25 cellular contexts compared by ENCODE assay signal in the genomic region with DNA sequence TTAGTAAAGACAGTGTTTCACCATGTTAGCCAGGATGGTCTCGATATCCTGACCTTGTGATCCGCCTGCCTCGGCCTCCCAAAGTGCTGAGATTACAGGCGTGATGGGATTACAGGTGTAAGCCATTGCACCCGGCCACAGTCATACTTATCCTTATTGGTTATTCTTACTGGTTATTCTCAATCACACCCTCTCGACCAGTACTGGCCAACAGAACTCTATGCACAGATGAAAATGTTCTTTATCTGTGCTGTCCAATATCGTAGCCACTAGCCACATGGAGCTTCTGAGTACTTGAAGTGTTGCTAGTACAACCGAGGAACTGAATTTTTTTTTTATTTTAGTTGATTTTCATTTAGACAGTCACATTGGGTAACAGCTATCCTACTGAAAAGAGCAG.
"Had no signal": no experiment of that assay in that cellular context is flagged by ENCODE, and none has a peak within 500 bp of the region (broad histone marks: within the 10 kb centered on the region; RNA-seq: fewer than 3 reads in every experiment).

No MANE protein-coding gene starts in this region.

- H3K4me1 Mint-ChIP-seq: activated CD4-positive, alpha-beta memory T cell treated with anti-CD3 and anti-CD28 coated beads, Interleukin-2, amount 10 ng/mL, durations not matched to agents 7 days and 5 days; activated naive CD8-positive, alpha-beta T cell treated with anti-CD3 and anti-CD28 coated beads, Interleukin-2, amount 10 ng/mL, durations not matched to agents 7 days and 5 days had no signal

- ATAC-seq: activated CD4-positive, alpha-beta T cell treated with anti-CD3 and anti-CD28 coated beads for 36 hours; activated T-cell treated with anti-CD3 and anti-CD28 coated beads, Interleukin-2, amount 50 U/mL, for 72 hours; K562; Panc1; T-cell had no signal

- H3K27ac ChIP-seq: adrenal gland, breast epithelium, WERI-Rb-1 had no signal

- DNase-seq: activated CD4-positive, alpha-beta memory T cell treated with anti-CD3 and anti-CD28 coated beads, Interleukin-2, amount 10 ng/mL, durations not matched to agents 7 days and 5 days; activated CD4-positive, alpha-beta T cell treated with anti-CD3 and anti-CD28 coated beads for 36 hours; activated CD4-positive, alpha-beta T cell treated with anti-CD3 and anti-CD28 coated beads, Interleukin-2, amount 50 U/mL, for 1 hour; activated naive CD4-positive, alpha-beta T cell treated with anti-CD3 and anti-CD28 coated beads, Interleukin-2, amount 50 U/mL, for 16 hours; activated naive CD8-positive, alpha-beta T cell treated with anti-CD3 and anti-CD28 coated beads, Interleukin-2, amount 10 ng/mL, durations not matched to agents 7 days and 5 days; activated T-cell treated with anti-CD3 and anti-CD28 coated beads, Interleukin-2, amount 50 U/mL, for 72 hours; anterior cingulate cortex; Karpas-422; NCI-H1436 treated with DMSO at 0.1 percent for 48 hours; NCI-H187; NCI-H510A treated with DMSO at 0.1 percent for 48 hours; NCI-H69; NK-92 treated with Interleukin-12 subunit alpha and Interleukin-12 subunit beta, amount 100 ng/mL, for 24 hours; OCI-M1; RPMI8226; SHP77; T-cell; T-helper 2 cell; T1000; WERI-Rb-1 had no signal

- H3K27me3 Mint-ChIP-seq: activated CD4-positive, alpha-beta memory T cell treated with anti-CD3 and anti-CD28 coated beads, Interleukin-2, amount 10 ng/mL, durations not matched to agents 7 days and 5 days; activated naive CD8-positive, alpha-beta T cell treated with anti-CD3 and anti-CD28 coated beads, Interleukin-2, amount 10 ng/mL, durations not matched to agents 7 days and 5 days had no signal

- H3K27me3 ChIP-seq: adrenal gland, breast epithelium had no signal

- H3K36me3 Mint-ChIP-seq: activated naive CD8-positive, alpha-beta T cell treated with anti-CD3 and anti-CD28 coated beads, Interleukin-2, amount 10 ng/mL, durations not matched to agents 7 days and 5 days; T-cell had no signal

- H3K27ac Mint-ChIP-seq: activated CD4-positive, alpha-beta memory T cell treated with anti-CD3 and anti-CD28 coated beads, Interleukin-2, amount 10 ng/mL, durations not matched to agents 7 days and 5 days; activated CD4-positive, alpha-beta T cell treated with anti-CD3 and anti-CD28 coated beads for 36 hours; activated naive CD8-positive, alpha-beta T cell treated with anti-CD3 and anti-CD28 coated beads, Interleukin-2, amount 10 ng/mL, durations not matched to agents 7 days and 5 days; activated T-cell treated with anti-CD3 and anti-CD28 coated beads, Interleukin-2, amount 50 U/mL, for 72 hours; activated T-helper 2 cell treated with anti-CD3 and anti-CD28 coated beads, Interferon-gamma antibody, Interleukin-2, Interleukin-4, amounts not matched to agents 10 μg/mL and 5 μg/mL and 100 μg/mL, durations not matched to agents 14 hours and 24 hours and 36 hours; T-cell had no signal

- H3K9me3 Mint-ChIP-seq: activated CD4-positive, alpha-beta memory T cell treated with anti-CD3 and anti-CD28 coated beads, Interleukin-2, amount 10 ng/mL, durations not matched to agents 7 days and 5 days; activated naive CD8-positive, alpha-beta T cell treated with anti-CD3 and anti-CD28 coated beads, Interleukin-2, amount 10 ng/mL, durations not matched to agents 7 days and 5 days; activated T-cell treated with anti-CD3 and anti-CD28 coated beads, Interleukin-2, amount 50 U/mL, for 72 hours; activated T-helper 2 cell treated with anti-CD3 and anti-CD28 coated beads, Interferon-gamma antibody, Interleukin-2, Interleukin-4, amounts not matched to agents 10 μg/mL and 5 μg/mL and 100 μg/mL, durations not matched to agents 14 hours and 24 hours and 36 hours; T-cell had no signal

- H3K4me3 ChIP-seq: adrenal gland, breast epithelium, K562 had no signal

- H3K4me3 Mint-ChIP-seq: activated CD4-positive, alpha-beta memory T cell treated with anti-CD3 and anti-CD28 coated beads, Interleukin-2, amount 10 ng/mL, durations not matched to agents 7 days and 5 days; activated CD4-positive, alpha-beta T cell treated with anti-CD3 and anti-CD28 coated beads for 36 hours; activated naive CD8-positive, alpha-beta T cell treated with anti-CD3 and anti-CD28 coated beads, Interleukin-2, amount 10 ng/mL, durations not matched to agents 7 days and 5 days; activated T-cell treated with anti-CD3 and anti-CD28 coated beads, Interleukin-2, amount 50 U/mL, for 72 hours; T-cell had no signal

- H3K4me1 ChIP-seq: breast epithelium had no signal

- H3K36me3 ChIP-seq: adrenal gland, breast epithelium, WERI-Rb-1 had no signal

- H3K9me3 ChIP-seq: adrenal gland, breast epithelium had no signal
